In genomic region chr1:185874246-185874645, GRCh38 we compare ENCODE assay signal across 21 cellular contexts.
"Had no signal": no experiment of that assay in that cellular context is flagged by ENCODE, and none has a peak within 500 bp of the region (broad histone marks: within the 10 kb centered on the region; RNA-seq: fewer than 3 reads in every experiment).

No MANE protein-coding gene starts in this region.

- H3K9me3 ChIP-seq: esophagus muscularis mucosa, gastroesophageal sphincter, left lung, lower lobe of right lung had no signal

- H3K27me3 ChIP-seq: dorsolateral prefrontal cortex, esophagus muscularis mucosa, foreskin keratinocyte, gastroesophageal sphincter, heart left ventricle, hepatocyte, left lung had no signal

- DNase-seq: dermis blood vessel endothelial cell; dorsolateral prefrontal cortex; effector CD4-positive, alpha-beta T cell; effector memory CD4-positive, alpha-beta T cell; foreskin keratinocyte; heart left ventricle; hypothalamus; immature natural killer cell; islet precursor cell; kidney; kidney glomerular epithelial cell; left lung; left ventricle myocardium superior; lower lobe of right lung; mesenchymal stem cell; naive thymus-derived CD4-positive, alpha-beta T cell had no signal

- H3K4me2 ChIP-seq: hepatocyte had no signal

- H3K4me1 ChIP-seq: foreskin keratinocyte, left lung, lower lobe of right lung had no signal

- H3K79me2 ChIP-seq: hepatocyte had no signal

- H2AFZ ChIP-seq: hepatocyte had no signal

- FAIRE-seq: endothelial cell of umbilical vein had no signal

- H3K4me3 ChIP-seq: coronary artery, dorsolateral prefrontal cortex, esophagus muscularis mucosa, gastroesophageal sphincter, heart left ventricle, hepatocyte, left lung, lower lobe of right lung had no signal

- ATAC-seq: foreskin keratinocyte; gastroesophageal sphincter; heart left ventricle; left lung; left ventricle myocardium superior; lower lobe of right lung; naive thymus-derived CD4-positive, alpha-beta T cell had no signal

- H3K27ac ChIP-seq: coronary artery, dorsolateral prefrontal cortex, esophagus muscularis mucosa, foreskin keratinocyte, gastroesophageal sphincter, heart left ventricle, hepatocyte, left lung, lower lobe of right lung had no signal

- H3K36me3 ChIP-seq: esophagus muscularis mucosa, gastroesophageal sphincter, heart left ventricle, left lung, lower lobe of right lung had no signal
